ENCODE assay signal across 8 cellular contexts in genomic region chr7:19982841-19983835, GRCh38.
DNase-seq lines count a peak whose midpoint lies in the region; ATAC-seq and TF ChIP-seq lines count a peak whose summit lies in the region.

No MANE protein-coding gene starts in this region.

- H3K9me3 ChIP-seq in OCI-LY7 (ENCODE audit: low read length), result no peaks in the 10 kb centered on the region

- H3K27ac ChIP-seq in OCI-LY7 (ENCODE audit: low read depth, low read length, poor library complexity, severe bottlenecking), result no peak overlapping the region

- peaks cover 6% of the 10 kb centered on the region for H3K4me1 Mint-ChIP-seq in stimulated activated memory B cell treated with anti-CD40 and anti-IgM and Interleukin-4, amounts not matched to agents 10 μg/mL and 1 μg/mL and 100 μg/mL, for 72 hours

- H3K79me2 ChIP-seq in OCI-LY7 (ENCODE audit: insufficient read depth, low read depth, low read length), result no peaks in the 10 kb centered on the region

- H3K4me1 ChIP-seq in OCI-LY7 (ENCODE audit: insufficient read depth, low read length, poor library complexity, severe bottlenecking), result no peaks in the 10 kb centered on the region

- H3K36me3 ChIP-seq in OCI-LY7 (ENCODE audit: insufficient read depth, low read length), result no peaks in the 10 kb centered on the region

- intact Hi-C loops in OCI-LY7 (cut with micrococcal nuclease; ENCODE audit: unreplicated experiment), result loop anchor here (5.0 kb wide), 3 partner anchors 189 to 614 kb away; no protein-coding TSS in a partner anchor

- H2AFZ ChIP-seq in OCI-LY7 (ENCODE audit: low read length), result no peak overlapping the region

- no peaks in the 10 kb centered on the region for H3K27me3 Mint-ChIP-seq in stimulated activated memory B cell treated with anti-CD40 and anti-IgM and Interleukin-4, amounts not matched to agents 10 μg/mL and 1 μg/mL and 100 μg/mL, for 72 hours

- no peak overlapping the region for H3K4me3 Mint-ChIP-seq in stimulated activated memory B cell treated with anti-CD40 and anti-IgM and Interleukin-4, amounts not matched to agents 10 μg/mL and 1 μg/mL and 100 μg/mL, for 72 hours

- H3K4me3 ChIP-seq in OCI-LY7 (ENCODE audit: low read depth, low read length, poor library complexity, severe bottlenecking) (no peak overlapping the region), fibroblast of mammary gland (ENCODE audit: control insufficient read depth, low read depth, low read length) (no peak overlapping the region)

- TF ChIP-seq CTCF in OCI-LY7 (conservative IDR thresholded peaks at IDR 0.05; ENCODE audit: low read length) (peak; percentile 75), fibroblast of mammary gland (conservative IDR thresholded peaks at IDR 0.05; ENCODE audit: control insufficient read depth, insufficient read depth, low read depth, low read length) (peak; percentile 54)

- no peaks in the 10 kb centered on the region for H4K20me1 ChIP-seq in OCI-LY7 (ENCODE audit: insufficient read depth, low read length)

- no peaks in the 10 kb centered on the region for H3K9me2 ChIP-seq in OCI-LY7 (ENCODE audit: insufficient read depth, low read length)

- H3K4me2 ChIP-seq in OCI-LY7 (ENCODE audit: low read length), result no peak overlapping the region

- BruUV-seq in OCI-LY7 (replicated peaks; lab: Mats Ljungman, UMichigan), result no TSS peak

- POLR2A ChIA-PET in OCI-LY7 (lab: Charles Lee), result no interaction called here

- peak; percentile 61 for ATAC-seq in GM19438 (IDR thresholded peaks at IDR 0.05; ENCODE audit: low read depth, unreplicated experiment)
- ATAC-seq in stimulated activated memory B cell treated with anti-CD40 and anti-IgM and Interleukin-4, amounts not matched to agents 10 μg/mL and 1 μg/mL and 100 μg/mL, for 72 hours, result peak; percentile 39

- H3K27ac Mint-ChIP-seq in stimulated activated memory B cell treated with anti-CD40 and anti-IgM and Interleukin-4, amounts not matched to agents 10 μg/mL and 1 μg/mL and 100 μg/mL, for 72 hours, result peak overlapping the region; percentile 27

- DNase-seq in COLO668 (lab: John Stamatoyannopoulos, UW; ENCODE audit: unreplicated experiment) (peak; percentile 25), OCI-LY7 (ENCODE audit: low spot score) (peak; percentile 41), fibroblast of mammary gland (ENCODE audit: low read depth) (peak; percentile 79), AG20443 (ENCODE audit: low spot score) (no peak), cerebellum (ENCODE audit: low spot score) (no peak), NCI-H774 (lab: John Stamatoyannopoulos, UW) (no peak)

- CTCF ChIA-PET in OCI-LY7 (lab: Charles Lee; ENCODE audit: unreplicated experiment), result interaction anchor here (1.7 kb wide), 1 partner anchor 328 kb away, joined by 8 read pairs; no protein-coding TSS in a partner anchor

- no peaks in the 10 kb centered on the region for H3K9me3 Mint-ChIP-seq in stimulated activated memory B cell treated with anti-CD40 and anti-IgM and Interleukin-4, amounts not matched to agents 10 μg/mL and 1 μg/mL and 100 μg/mL, for 72 hours

- no peaks in the 10 kb centered on the region for H3K36me3 Mint-ChIP-seq in stimulated activated memory B cell treated with anti-CD40 and anti-IgM and Interleukin-4, amounts not matched to agents 10 μg/mL and 1 μg/mL and 100 μg/mL, for 72 hours

Comparison
In these comparisons a context has a peak if more than half of its experiments do, and no peak if none do; other contexts are left out.
1. DNase-seq: peak in COLO668 (single experiment), OCI-LY7 (single experiment) and fibroblast of mammary gland (single experiment); none in AG20443 (single experiment), cerebellum (single experiment) and NCI-H774 (single experiment).